ENCODE assay signal across 17 cellular contexts in genomic region chr1:175470591-175470990, GRCh38.
A peak's percentile ranks its signal among the peaks of the same experiment; 100 is the strongest.
DNase-seq lines count a peak whose midpoint lies in the region; ATAC-seq and TF ChIP-seq lines count a peak whose summit lies in the region.
"Had no signal": no experiment of that assay in that cellular context is flagged by ENCODE, and none has a peak within 500 bp of the region (broad histone marks: within the 10 kb centered on the region; RNA-seq: fewer than 3 reads in every experiment).

No MANE protein-coding gene starts in this region.

- H3K27me3 ChIP-seq in GM23338 (ENCODE audit: insufficient read depth), result no peaks in the 10 kb centered on the region
- no peaks in the 10 kb centered on the region for H3K27me3 ChIP-seq in neural progenitor cell
- no peaks in the 10 kb centered on the region for H3K27me3 ChIP-seq in sigmoid colon
- H3K27me3 ChIP-seq in tibial nerve, result no peaks in the 10 kb centered on the region

- H3K9me3 ChIP-seq in neural progenitor cell (ENCODE audit: low read depth) (no peaks in the 10 kb centered on the region), sigmoid colon (no peaks in the 10 kb centered on the region), tibial nerve (no peaks in the 10 kb centered on the region)

- H4K20me1 ChIP-seq in GM23338 (replicated peaks; ENCODE audit: insufficient read depth) (no peaks in the 10 kb centered on the region), neural progenitor cell (ENCODE audit: low read depth) (no peaks in the 10 kb centered on the region)

- no peak for TF ChIP-seq EP300 in sigmoid colon (IDR thresholded peaks at IDR 0.05)
- TF ChIP-seq EP300 in tibial nerve (IDR thresholded peaks at IDR 0.05), result no peak

- no peak for ATAC-seq in GM23338
- ATAC-seq in HG02884 (IDR thresholded peaks at IDR 0.05; ENCODE audit: unreplicated experiment), result peak; percentile 20
- ATAC-seq: HCT116 had no signal

- H3K4me3 ChIP-seq in GM23338, result no peak overlapping the region
- H3K4me3 ChIP-seq in neural progenitor cell, result no peak overlapping the region
- H3K4me3 ChIP-seq in sigmoid colon, result no peak overlapping the region
- H3K4me3 ChIP-seq in tibial nerve, result no peak overlapping the region

- intact Hi-C loops in sigmoid colon (cut with DNase I), result no loop called here

- H3K4me2 ChIP-seq in GM23338 (no peak overlapping the region), neural progenitor cell (no peak overlapping the region)

- 33 to 63% methylated on average over 1 of the region's 1 CpG for WGBS in sigmoid colon, 2 donors
- WGBS in tibial nerve, 2 donors, result 57 to 79% methylated on average over 1 of the region's 1 CpG

- no peak overlapping the region for H3K27ac ChIP-seq in GM23338 (ENCODE audit: low read depth)
- no peak overlapping the region for H3K27ac ChIP-seq in neural progenitor cell
- no peak overlapping the region for H3K27ac ChIP-seq in sigmoid colon
- no peak overlapping the region for H3K27ac ChIP-seq in tibial nerve

- no peaks in the 10 kb centered on the region for H3K36me3 ChIP-seq in GM23338 (ENCODE audit: insufficient read depth)
- no peaks in the 10 kb centered on the region for H3K36me3 ChIP-seq in neural progenitor cell
- H3K36me3 ChIP-seq in sigmoid colon, result no peaks in the 10 kb centered on the region
- no peaks in the 10 kb centered on the region for H3K36me3 ChIP-seq in tibial nerve

- H3K79me2 ChIP-seq in GM23338 (replicated peaks; ENCODE audit: insufficient read depth) (no peaks in the 10 kb centered on the region), neural progenitor cell (ENCODE audit: low read depth) (no peaks in the 10 kb centered on the region)

- H3K9me3 Mint-ChIP-seq in GM23338, result no peaks in the 10 kb centered on the region
- no peaks in the 10 kb centered on the region for H3K9me3 Mint-ChIP-seq in neural progenitor cell

- H3K27me3 Mint-ChIP-seq in GM23338 (ENCODE audit: insufficient read depth, low read depth, poor library complexity) (peaks cover 8% of the 10 kb centered on the region), neural progenitor cell (ENCODE audit: insufficient read depth, low read depth) (peaks cover 7% of the 10 kb centered on the region)

- peak overlapping the region; percentile 47; the same call in 1 of the 2 replicates for H2AFZ ChIP-seq in GM23338
- peak overlapping the region; percentile 15 for H2AFZ ChIP-seq in neural progenitor cell (replicated peaks)

- no peak overlapping the region for H3K27ac Mint-ChIP-seq in GM23338
- H3K27ac Mint-ChIP-seq in neural progenitor cell, result no peak overlapping the region

- no peak overlapping the region for H3K9ac ChIP-seq in neural progenitor cell

- no peaks in the 10 kb centered on the region for H3F3A ChIP-seq in GM23338 (replicated peaks; ENCODE audit: low read depth)
- H3F3A ChIP-seq in neural progenitor cell (ENCODE audit: low read depth), result no peaks in the 10 kb centered on the region

- H3K4me1 ChIP-seq in GM23338 (ENCODE audit: insufficient read depth), result no peaks in the 10 kb centered on the region
- no peaks in the 10 kb centered on the region for H3K4me1 ChIP-seq in neural progenitor cell
- H3K4me1 ChIP-seq in sigmoid colon, result peaks cover 0 to 4% (median 2%) of the 10 kb centered on the region in 4 donors
- H3K4me1 ChIP-seq in tibial nerve, result no peaks in the 10 kb centered on the region

- peaks cover 6% of the 10 kb centered on the region for H3K4me1 Mint-ChIP-seq in GM23338
- H3K4me1 Mint-ChIP-seq in neural progenitor cell, result peaks cover 5% of the 10 kb centered on the region
- H3K4me1 Mint-ChIP-seq: CD4-positive, CD25-positive, alpha-beta regulatory T cell had no signal

- H3K4me3 Mint-ChIP-seq in GM23338, result no peak overlapping the region
- H3K4me3 Mint-ChIP-seq in neural progenitor cell, result no peak overlapping the region
- H3K4me3 Mint-ChIP-seq: CD4-positive, CD25-positive, alpha-beta regulatory T cell had no signal

- H3K36me3 Mint-ChIP-seq in GM23338 (ENCODE audit: low read depth) (no peaks in the 10 kb centered on the region), neural progenitor cell (no peaks in the 10 kb centered on the region)
- H3K36me3 Mint-ChIP-seq: CD4-positive, CD25-positive, alpha-beta regulatory T cell had no signal

- no peak for TF ChIP-seq CTCF in GM23338 (conservative IDR thresholded peaks at IDR 0.05; ENCODE audit: low read depth in 2 of 2)
- TF ChIP-seq CTCF in neural progenitor cell (IDR thresholded peaks at IDR 0.05), result no peak
- TF ChIP-seq CTCF in sigmoid colon (IDR thresholded peaks at IDR 0.05), result no peak
- TF ChIP-seq CTCF in tibial nerve (IDR thresholded peaks at IDR 0.05), result no peak

- in situ Hi-C loops in SK-MEL-5 (cut with HindIII; ENCODE audit: low pct_unique_long_range_greater_than_20kb, low sequenced_read_pairs), result no loop called here

- DNase-seq in GM23338 (ENCODE audit: low spot score) (no peak), SK-MEL-5 (ENCODE audit: low read depth, low spot score) (peak; percentile 9), neural progenitor cell (ENCODE audit: low spot score) (no peak), NCI-H748 (lab: John Stamatoyannopoulos, UW; ENCODE audit: unreplicated experiment) (no peak), sigmoid colon (no peak), tibial nerve (ENCODE audit: low spot score in 2 of 2) (no peak)
- DNase-seq: ACHN; Calu3; CD4-positive, CD25-positive, alpha-beta regulatory T cell; KBM-7; NCI-H1092 treated with DMSO at 0.1 percent for 48 hours; NCI-H1694 treated with DMSO at 0.1 percent for 48 hours; NCI-H345; NCI-H526 treated with DMSO at 0.1 percent for 48 hours; SHP77 had no signal

- peaks cover 2% of the 10 kb centered on the region; the same call in 1 of the 2 replicates for H3K9me2 ChIP-seq in GM23338 (ENCODE audit: insufficient read depth)

- TF ChIP-seq POLR2A in sigmoid colon (IDR thresholded peaks at IDR 0.05), result no peak
- TF ChIP-seq POLR2A in tibial nerve (IDR thresholded peaks at IDR 0.05), result no peak

TF ChIP-seq in GM23338, 12 proteins besides CTCF, POLR2A, EP300 and RAD21 (continues in another document):
- no peak for TF ChIP-seq ZNF462 (CRISPR knock-in tag; IDR thresholded peaks at IDR 0.05)
- TF ChIP-seq EZH2 (IDR thresholded peaks at IDR 0.05; ENCODE audit: low read depth, unreplicated experiment), result no peak
- no peak for TF ChIP-seq ZNF331 (CRISPR knock-in tag; IDR thresholded peaks at IDR 0.05; ENCODE audit: low read depth)
- TF ChIP-seq STAT1 (IDR thresholded peaks at IDR 0.05; ENCODE audit: unreplicated experiment), result no peak
- no peak for TF ChIP-seq CREB1 (CRISPR knock-in tag; IDR thresholded peaks at IDR 0.05; ENCODE audit: low read depth)
- no peak for TF ChIP-seq POLR2AphosphoS5 (IDR thresholded peaks at IDR 0.05; ENCODE audit: low read depth)
